In genomic region chr2:49954074-49954473, GRCh38 we compare ENCODE assay signal across 36 cellular contexts.
"Had no signal": no experiment of that assay in that cellular context is flagged by ENCODE, and none has a peak within 500 bp of the region (broad histone marks: within the 10 kb centered on the region; RNA-seq: fewer than 3 reads in every experiment).

No MANE protein-coding gene starts in this region.

- H3K27ac Mint-ChIP-seq: activated naive CD4-positive, alpha-beta T cell treated with anti-CD3 and anti-CD28 coated beads for 36 hours; activated naive CD4-positive, alpha-beta T cell treated with anti-CD3 and anti-CD28 coated beads, Interleukin-2, amount 10 ng/mL, durations not matched to agents 7 days and 5 days; activated naive CD4-positive, alpha-beta T cell treated with anti-CD3 and anti-CD28 coated beads, Interleukin-2, amount 50 U/mL, for 24 hours; activated naive CD4-positive, alpha-beta T cell treated with anti-CD3 and anti-CD28 coated beads, Interleukin-2, amount 50 U/mL, for 72 hours; activated naive CD8-positive, alpha-beta T cell; activated naive CD8-positive, alpha-beta T cell treated with anti-CD3 and anti-CD28 coated beads for 36 hours; activated naive CD8-positive, alpha-beta T cell treated with anti-CD3 and anti-CD28 coated beads, Interleukin-2, amount 10 ng/mL, durations not matched to agents 7 days and 5 days; activated naive CD8-positive, alpha-beta T cell treated with anti-CD3 and anti-CD28 coated beads, Interleukin-2, amount 50 U/mL, for 24 hours; activated T-cell treated with anti-CD3 and anti-CD28 coated beads, Interleukin-2, amount 50 U/mL, for 24 hours; activated T-cell treated with anti-CD3 and anti-CD28 coated beads, Interleukin-2, amount 50 U/mL, for 72 hours; activated T-helper 1 cell treated with anti-CD3 and anti-CD28 coated beads, Interleukin-12 subunit alpha, Interleukin-12 subunit beta, Interleukin-2, Interleukin-4 antibody, amounts not matched to agents 30 ng/mL and 10 ng/mL and 1 ng/mL, durations not matched to agents 14 hours and 24 hours and 36 hours; activated T-helper 17 cell treated with anti-CD3 and anti-CD28 coated beads, Interleukin-2, amount 50 U/mL, for 72 hours; activated T-helper 2 cell treated with anti-CD3 and anti-CD28 coated beads, Interferon-gamma antibody, Interleukin-2, Interleukin-4, amounts not matched to agents 10 μg/mL and 5 μg/mL and 100 μg/mL, durations not matched to agents 14 hours and 24 hours and 36 hours had no signal

- H3K4me3 ChIP-seq: adrenal gland, ascending aorta, body of pancreas, breast epithelium, cardiac muscle cell had no signal

- H3K27me3 Mint-ChIP-seq: activated naive CD4-positive, alpha-beta T cell treated with anti-CD3 and anti-CD28 coated beads, Interleukin-2, amount 10 ng/mL, durations not matched to agents 7 days and 5 days; activated naive CD8-positive, alpha-beta T cell treated with anti-CD3 and anti-CD28 coated beads for 36 hours; activated naive CD8-positive, alpha-beta T cell treated with anti-CD3 and anti-CD28 coated beads, Interleukin-2, amount 50 U/mL, for 24 hours; activated T-cell treated with anti-CD3 and anti-CD28 coated beads, Interleukin-2, amount 50 U/mL, for 24 hours; activated T-helper 17 cell treated with anti-CD3 and anti-CD28 coated beads, Interleukin-2, amount 50 U/mL, for 72 hours; brain; central memory CD8-positive, alpha-beta T cell had no signal

- DNase-seq: activated effector memory CD4-positive, alpha-beta T cell treated with anti-CD3 and anti-CD28 coated beads, Interleukin-2, amount 50 U/mL, for 16 hours; activated effector memory CD4-positive, alpha-beta T cell treated with Interleukin-2 at 50 U/mL for 16 hours; activated gamma-delta T cell; activated gamma-delta T cell treated with Interleukin-2 at 50 U/mL for 16 hours; activated naive CD4-positive, alpha-beta T cell; activated naive CD4-positive, alpha-beta T cell treated with anti-CD3 and anti-CD28 coated beads for 36 hours; activated naive CD4-positive, alpha-beta T cell treated with anti-CD3 and anti-CD28 coated beads, Interleukin-2, amount 10 ng/mL, durations not matched to agents 7 days and 5 days; activated naive CD4-positive, alpha-beta T cell treated with anti-CD3 and anti-CD28 coated beads, Interleukin-2, amount 50 U/mL, for 16 hours; activated naive CD4-positive, alpha-beta T cell treated with Interleukin-2 at 50 U/mL for 16 hours; activated naive CD8-positive, alpha-beta T cell treated with anti-CD3 and anti-CD28 coated beads for 36 hours; activated naive CD8-positive, alpha-beta T cell treated with anti-CD3 and anti-CD28 coated beads, Interleukin-2, amount 10 ng/mL, durations not matched to agents 7 days and 5 days; activated naive CD8-positive, alpha-beta T cell treated with anti-CD3 and anti-CD28 coated beads, Interleukin-2, amount 50 U/mL, for 24 hours; activated T-cell treated with anti-CD3 and anti-CD28 coated beads, Interleukin-2, amount 50 U/mL, for 24 hours; activated T-cell treated with anti-CD3 and anti-CD28 coated beads, Interleukin-2, amount 50 U/mL, for 4 hours; activated T-cell treated with anti-CD3 and anti-CD28 coated beads, Interleukin-2, amount 50 U/mL, for 48 hours; activated T-cell treated with anti-CD3 and anti-CD28 coated beads, Interleukin-2, amount 50 U/mL, for 72 hours; adrenal gland; amniotic stem cell; amygdala; anterior cingulate cortex; aorta; body of pancreas; brain microvascular endothelial cell; central memory CD4-positive, alpha-beta T cell; cerebellar nuclear complex had no signal

- H3K4me1 Mint-ChIP-seq: activated naive CD4-positive, alpha-beta T cell treated with anti-CD3 and anti-CD28 coated beads, Interleukin-2, amount 10 ng/mL, durations not matched to agents 7 days and 5 days; activated naive CD4-positive, alpha-beta T cell treated with anti-CD3 and anti-CD28 coated beads, Interleukin-2, amount 50 U/mL, for 24 hours; activated naive CD8-positive, alpha-beta T cell treated with anti-CD3 and anti-CD28 coated beads for 36 hours; activated naive CD8-positive, alpha-beta T cell treated with anti-CD3 and anti-CD28 coated beads, Interleukin-2, amount 10 ng/mL, durations not matched to agents 7 days and 5 days; activated naive CD8-positive, alpha-beta T cell treated with anti-CD3 and anti-CD28 coated beads, Interleukin-2, amount 50 U/mL, for 24 hours; activated T-helper 17 cell treated with anti-CD3 and anti-CD28 coated beads, Interleukin-2, amount 50 U/mL, for 72 hours; central memory CD8-positive, alpha-beta T cell had no signal

- H3K9me3 ChIP-seq: adrenal gland, ascending aorta, body of pancreas, breast epithelium had no signal

- H3K36me3 Mint-ChIP-seq: activated naive CD4-positive, alpha-beta T cell treated with anti-CD3 and anti-CD28 coated beads, Interleukin-2, amount 10 ng/mL, durations not matched to agents 7 days and 5 days; activated naive CD4-positive, alpha-beta T cell treated with anti-CD3 and anti-CD28 coated beads, Interleukin-2, amount 50 U/mL, for 24 hours; activated naive CD4-positive, alpha-beta T cell treated with anti-CD3 and anti-CD28 coated beads, Interleukin-2, amount 50 U/mL, for 72 hours; activated naive CD8-positive, alpha-beta T cell; activated naive CD8-positive, alpha-beta T cell treated with anti-CD3 and anti-CD28 coated beads for 36 hours; activated naive CD8-positive, alpha-beta T cell treated with anti-CD3 and anti-CD28 coated beads, Interleukin-2, amount 10 ng/mL, durations not matched to agents 7 days and 5 days; brain had no signal

- H3K36me3 ChIP-seq: adrenal gland, ascending aorta, brain microvascular endothelial cell, breast epithelium, cardiac muscle cell had no signal

- ATAC-seq: activated naive CD4-positive, alpha-beta T cell treated with anti-CD3 and anti-CD28 coated beads, Interleukin-2, amount 50 U/mL, for 72 hours; activated naive CD8-positive, alpha-beta T cell treated with anti-CD3 and anti-CD28 coated beads, Interleukin-2, amount 50 U/mL, for 24 hours; activated T-cell treated with anti-CD3 and anti-CD28 coated beads, Interleukin-2, amount 50 U/mL, for 4 hours; activated T-cell treated with anti-CD3 and anti-CD28 coated beads, Interleukin-2, amount 50 U/mL, for 72 hours; activated T-helper 17 cell treated with anti-CD3 and anti-CD28 coated beads, Interleukin-2, amount 50 U/mL, for 72 hours; body of pancreas had no signal

- H3K9me3 Mint-ChIP-seq: activated naive CD4-positive, alpha-beta T cell treated with anti-CD3 and anti-CD28 coated beads for 36 hours; activated naive CD4-positive, alpha-beta T cell treated with anti-CD3 and anti-CD28 coated beads, Interleukin-2, amount 10 ng/mL, durations not matched to agents 7 days and 5 days; activated naive CD4-positive, alpha-beta T cell treated with anti-CD3 and anti-CD28 coated beads, Interleukin-2, amount 50 U/mL, for 24 hours; activated naive CD4-positive, alpha-beta T cell treated with anti-CD3 and anti-CD28 coated beads, Interleukin-2, amount 50 U/mL, for 72 hours; activated naive CD8-positive, alpha-beta T cell treated with anti-CD3 and anti-CD28 coated beads for 36 hours; activated naive CD8-positive, alpha-beta T cell treated with anti-CD3 and anti-CD28 coated beads, Interleukin-2, amount 10 ng/mL, durations not matched to agents 7 days and 5 days; activated naive CD8-positive, alpha-beta T cell treated with anti-CD3 and anti-CD28 coated beads, Interleukin-2, amount 50 U/mL, for 24 hours; activated T-cell treated with anti-CD3 and anti-CD28 coated beads, Interleukin-2, amount 50 U/mL, for 24 hours; activated T-cell treated with anti-CD3 and anti-CD28 coated beads, Interleukin-2, amount 50 U/mL, for 4 hours; activated T-cell treated with anti-CD3 and anti-CD28 coated beads, Interleukin-2, amount 50 U/mL, for 72 hours; activated T-helper 1 cell treated with anti-CD3 and anti-CD28 coated beads, Interleukin-12 subunit alpha, Interleukin-12 subunit beta, Interleukin-2, Interleukin-4 antibody, amounts not matched to agents 30 ng/mL and 10 ng/mL and 1 ng/mL, durations not matched to agents 14 hours and 24 hours and 36 hours; activated T-helper 17 cell treated with anti-CD3 and anti-CD28 coated beads, Interleukin-2, amount 50 U/mL, for 72 hours; activated T-helper 2 cell treated with anti-CD3 and anti-CD28 coated beads, Interferon-gamma antibody, Interleukin-2, Interleukin-4, amounts not matched to agents 10 μg/mL and 5 μg/mL and 100 μg/mL, durations not matched to agents 14 hours and 24 hours and 36 hours; brain; central memory CD8-positive, alpha-beta T cell had no signal

- H3K27ac ChIP-seq: adrenal gland, ascending aorta, body of pancreas, brain microvascular endothelial cell, breast epithelium, cardiac muscle cell had no signal

- H3K27me3 ChIP-seq: adrenal gland, ascending aorta, body of pancreas, brain microvascular endothelial cell, breast epithelium, cardiac muscle cell had no signal

- H3K4me3 Mint-ChIP-seq: activated naive CD4-positive, alpha-beta T cell treated with anti-CD3 and anti-CD28 coated beads for 36 hours; activated naive CD4-positive, alpha-beta T cell treated with anti-CD3 and anti-CD28 coated beads, Interleukin-2, amount 10 ng/mL, durations not matched to agents 7 days and 5 days; activated naive CD4-positive, alpha-beta T cell treated with anti-CD3 and anti-CD28 coated beads, Interleukin-2, amount 50 U/mL, for 24 hours; activated naive CD8-positive, alpha-beta T cell; activated naive CD8-positive, alpha-beta T cell treated with anti-CD3 and anti-CD28 coated beads for 36 hours; activated naive CD8-positive, alpha-beta T cell treated with anti-CD3 and anti-CD28 coated beads, Interleukin-2, amount 10 ng/mL, durations not matched to agents 7 days and 5 days; activated naive CD8-positive, alpha-beta T cell treated with anti-CD3 and anti-CD28 coated beads, Interleukin-2, amount 50 U/mL, for 24 hours; activated T-cell treated with anti-CD3 and anti-CD28 coated beads, Interleukin-2, amount 50 U/mL, for 24 hours; activated T-cell treated with anti-CD3 and anti-CD28 coated beads, Interleukin-2, amount 50 U/mL, for 4 hours; activated T-cell treated with anti-CD3 and anti-CD28 coated beads, Interleukin-2, amount 50 U/mL, for 72 hours; activated T-helper 1 cell treated with anti-CD3 and anti-CD28 coated beads, Interleukin-12 subunit alpha, Interleukin-12 subunit beta, Interleukin-2, Interleukin-4 antibody, amounts not matched to agents 30 ng/mL and 10 ng/mL and 1 ng/mL, durations not matched to agents 14 hours and 24 hours and 36 hours; activated T-helper 17 cell treated with anti-CD3 and anti-CD28 coated beads, Interleukin-2, amount 50 U/mL, for 72 hours; central memory CD8-positive, alpha-beta T cell had no signal
